Comparison of ENCODE assay signal across 9 cellular contexts in genomic region chr17:79294459-79295071, GRCh38.
DNase-seq lines count a peak whose midpoint lies in the region; ATAC-seq, FAIRE-seq and TF ChIP-seq lines count a peak whose summit lies in the region.
"Had no signal": no experiment of that assay in that cellular context is flagged by ENCODE, and none has a peak within 500 bp of the region (broad histone marks: within the 10 kb centered on the region; RNA-seq: fewer than 3 reads in every experiment).

No MANE protein-coding gene starts in this region.

- no peaks in the 10 kb centered on the region for H3K36me3 ChIP-seq in gastrocnemius medialis

- no peak overlapping the region for H2BK12ac ChIP-seq in H9 (ENCODE audit: insufficient read length, low read depth, low read length)

- no peak overlapping the region for H2BK5ac ChIP-seq in H9 (ENCODE audit: insufficient read length, low read length)

- H3K23me2 ChIP-seq in H9 (ENCODE audit: insufficient read length, low read depth, low read length, poor library complexity, severe bottlenecking): no peaks in the 10 kb centered on the region

- in situ Hi-C loops in gastrocnemius medialis (cut with MboI; ENCODE audit: low sequenced_read_pairs in 4 of 4): no loop called here

- peaks cover 66% of the 10 kb centered on the region for H3K27me3 Mint-ChIP-seq in H9 (ENCODE audit: low read depth)
- H3K27me3 Mint-ChIP-seq in T-helper 2 cell treated with Interferon-gamma antibody and Interleukin-4, amounts not matched to agents 5 μg/mL and 100 μg/mL, for 36 hours (ENCODE audit: low read depth): no peaks in the 10 kb centered on the region
- H3K27me3 Mint-ChIP-seq in mesothelial cell of epicardium (ENCODE audit: low read depth): peaks cover 80% of the 10 kb centered on the region

- no peak overlapping the region for H3K27ac ChIP-seq in H9 (ENCODE audit: insufficient read length, low read depth, low read length)
- no peak overlapping the region for H3K27ac ChIP-seq in gastrocnemius medialis
- H3K27ac ChIP-seq: epithelial cell of prostate had no signal

- H3K9me3 Mint-ChIP-seq in H9: no peaks in the 10 kb centered on the region; a peak in 2 of 5 replicates
- H3K9me3 Mint-ChIP-seq in T-helper 2 cell treated with Interferon-gamma antibody and Interleukin-4, amounts not matched to agents 5 μg/mL and 100 μg/mL, for 36 hours: no peaks in the 10 kb centered on the region
- no peaks in the 10 kb centered on the region for H3K9me3 Mint-ChIP-seq in mesothelial cell of epicardium

- H3T11ph ChIP-seq in H9 (ENCODE audit: low read length): no peak overlapping the region

- FAIRE-seq in urothelium cell line (lab: Jason Lieb, UNC): peak; percentile 72

- H2AK5ac ChIP-seq in H9 (ENCODE audit: insufficient read length, low read length): no peak overlapping the region

- no peaks in the 10 kb centered on the region for H3K79me2 ChIP-seq in H9 (ENCODE audit: insufficient read depth, low read length)

- H3K27me3 ChIP-seq in H9 (ENCODE audit: insufficient read depth, low read length) (no peaks in the 10 kb centered on the region; the same call in 1 of the 2 replicates), gastrocnemius medialis (peaks cover 3 to 20% (median 8%) of the 10 kb centered on the region in 3 donors)

- H3K4me1 ChIP-seq in H9 (ENCODE audit: insufficient read depth, low read length) (no peaks in the 10 kb centered on the region), gastrocnemius medialis (peaks cover 0 to 4% of the 10 kb centered on the region in 2 donors)

- no peak for ATAC-seq in GM18519 (IDR thresholded peaks at IDR 0.05; ENCODE audit: low FRiP score, unreplicated experiment)
- ATAC-seq in gastrocnemius medialis: no peak

- H3K9me3 ChIP-seq in H9 (ENCODE audit: control insufficient read depth, low read depth, low read length) (no peaks in the 10 kb centered on the region), gastrocnemius medialis (no peaks in the 10 kb centered on the region)

- H3K23ac ChIP-seq in H9 (ENCODE audit: insufficient read length, low read depth, low read length): no peak overlapping the region

- H2AFZ ChIP-seq in H9 (ENCODE audit: low read length): no peak overlapping the region

- TF ChIP-seq CTCF in H9 (conservative IDR thresholded peaks at IDR 0.05) (no peak), mesothelial cell of epicardium (IDR thresholded peaks at IDR 0.05; ENCODE audit: unreplicated experiment) (no peak), gastrocnemius medialis (IDR thresholded peaks at IDR 0.05 in 4 of 5, conservative IDR thresholded peaks at IDR 0.05 in 1 of 5) (no peak)

- H3K36me3 Mint-ChIP-seq in H9 (ENCODE audit: insufficient read depth in 1 of 3, low read depth in 3 of 3): no peaks in the 10 kb centered on the region
- H3K36me3 Mint-ChIP-seq in T-helper 2 cell treated with Interferon-gamma antibody and Interleukin-4, amounts not matched to agents 5 μg/mL and 100 μg/mL, for 36 hours (ENCODE audit: low read depth): no peaks in the 10 kb centered on the region
- H3K36me3 Mint-ChIP-seq in mesothelial cell of epicardium: no peaks in the 10 kb centered on the region

- H3K4me3 ChIP-seq in gastrocnemius medialis: no peak overlapping the region

- no peak for TF ChIP-seq POLR2A in gastrocnemius medialis (IDR thresholded peaks at IDR 0.05)

- no peaks in the 10 kb centered on the region for H3K79me1 ChIP-seq in H9 (ENCODE audit: insufficient read depth, low read depth, low read length, poor library complexity, severe bottlenecking)

- no peak overlapping the region for H4K5ac ChIP-seq in H9 (ENCODE audit: insufficient read length, low read depth, low read length)

- DNase-seq in H9: peak; percentile 93
- peak; percentile 24 for DNase-seq in T-helper 2 cell treated with Interferon-gamma antibody and Interleukin-4, amounts not matched to agents 5 μg/mL and 100 μg/mL, for 36 hours (ENCODE audit: low spot score)
- DNase-seq in dermis microvascular lymphatic vessel endothelial cell (ENCODE audit: low read depth in 2 of 2): peak; percentile 15 to 63
- peak; percentile 83 to 94 for DNase-seq in mesothelial cell of epicardium (ENCODE audit: low spot score in 2 of 2, unreplicated experiment in 2 of 2)
- peak; percentile 89 for DNase-seq in urothelium cell line (ENCODE audit: low spot score)
- DNase-seq in gastrocnemius medialis: no peak
- no peak for DNase-seq in NCI-H1930 (lab: John Stamatoyannopoulos, UW)

- H3K4me3 Mint-ChIP-seq in H9: no peak overlapping the region
- no peak overlapping the region for H3K4me3 Mint-ChIP-seq in T-helper 2 cell treated with Interferon-gamma antibody and Interleukin-4, amounts not matched to agents 5 μg/mL and 100 μg/mL, for 36 hours
- no peak overlapping the region for H3K4me3 Mint-ChIP-seq in mesothelial cell of epicardium

- H4K91ac ChIP-seq in H9 (ENCODE audit: insufficient read length, low read depth, low read length): no peak overlapping the region

- H3K27ac Mint-ChIP-seq in H9 (no peak overlapping the region), mesothelial cell of epicardium (no peak overlapping the region)
- no peak overlapping the region for H3K27ac Mint-ChIP-seq in T-helper 2 cell treated with Interferon-gamma antibody and Interleukin-4, amounts not matched to agents 5 μg/mL and 100 μg/mL, for 36 hours

- H4K8ac ChIP-seq in H9 (replicated peaks; ENCODE audit: insufficient read length, low read depth, low read length): no peak overlapping the region

- intact Hi-C loops in gastrocnemius medialis (cut with DNase I; ENCODE audit: low total_unique reads): no loop called here

- no peak overlapping the region for H3K4me2 ChIP-seq in H9 (ENCODE audit: insufficient read depth, insufficient read length, low read length)

- H3K9ac ChIP-seq in H9 (ENCODE audit: extremely low read depth, insufficient read length, low read length): no peak overlapping the region

- H2BK120ac ChIP-seq in H9 (ENCODE audit: low read depth, low read length, poor library complexity, severe bottlenecking): no peak overlapping the region

- no peak overlapping the region for H2BK15ac ChIP-seq in H9 (ENCODE audit: low read depth, low read length)

- H2BK20ac ChIP-seq in H9 (ENCODE audit: low read depth, low read length, poor library complexity, severe bottlenecking): no peak overlapping the region

- no peak overlapping the region for H3K18ac ChIP-seq in H9 (ENCODE audit: insufficient read length, low read depth, low read length)

- no CpG with 5 or more reads among the region's 26 CpGs for WGBS in H9 (ENCODE audit: extremely low coverage, insufficient read length, low lambda C conversion rate)

- no peak overlapping the region for H3K56ac ChIP-seq in H9 (ENCODE audit: insufficient read length, low read depth, low read length)

- no peaks in the 10 kb centered on the region for H4K20me1 ChIP-seq in H9 (ENCODE audit: control insufficient read depth, insufficient read depth, insufficient read length)

- H3K4me1 Mint-ChIP-seq in H9: peaks cover 0 to 9% of the 10 kb centered on the region in 2 experiments; a peak in 1 of 4 replicates
- no peaks in the 10 kb centered on the region for H3K4me1 Mint-ChIP-seq in T-helper 2 cell treated with Interferon-gamma antibody and Interleukin-4, amounts not matched to agents 5 μg/mL and 100 μg/mL, for 36 hours (ENCODE audit: low read depth)
- H3K4me1 Mint-ChIP-seq in mesothelial cell of epicardium: no peaks in the 10 kb centered on the region

- no peak overlapping the region for H3K14ac ChIP-seq in H9 (ENCODE audit: insufficient read depth, low read length)

- H3K4ac ChIP-seq in H9 (ENCODE audit: low read depth, low read length): no peak overlapping the region

Comparison
In these comparisons a context has a peak if more than half of its experiments do, and no peak if none do; other contexts are left out.
1. DNase-seq: peak in H9 (single experiment), T-helper 2 cell treated with Interferon-gamma antibody and Interleukin-4, amounts not matched to agents 5 μg/mL and 100 μg/mL, for 36 hours (single experiment), dermis microvascular lymphatic vessel endothelial cell (2 of 2), mesothelial cell of epicardium (2 of 2) and urothelium cell line (single experiment); none in gastrocnemius medialis (0 of 2) and NCI-H1930 (0 of 2).